15 cellular contexts compared by ENCODE assay signal in genomic region chr17:44247346-44248219, GRCh38. TPM values are rescaled to one million over a fixed set of nuclear protein-coding genes. Genes with fewer than 3 reads are reported as not detected.
DNase-seq lines count a peak whose midpoint lies in the region; ATAC-seq, FAIRE-seq and TF ChIP-seq lines count a peak whose summit lies in the region.
"Had no signal": no experiment of that assay in that cellular context is flagged by ENCODE, and none has a peak within 500 bp of the region (broad histone marks: within the 10 kb centered on the region; RNA-seq: fewer than 3 reads in every experiment).

No MANE protein-coding gene starts in this region.

- no peaks in the 10 kb centered on the region for H3K79me2 ChIP-seq in Loucy (ENCODE audit: insufficient read depth, low read length)

- peak overlapping the region; percentile 83 for H2AFZ ChIP-seq in Loucy (ENCODE audit: low read length)

- POLR2A ChIA-PET in naive thymus-derived CD8-positive, alpha-beta T cell (lab: Charles Lee), result interaction anchor here (0.5 to 6.5 kb wide), 11 partner anchors 12 to 107 kb away, joined by 3 to 82 read pairs (median 3); partner anchors contain the start of gene UBTF

- FAIRE-seq in H54 (lab: Jason Lieb, UNC), result no peak

- no peaks in the 10 kb centered on the region for H3K27me3 ChIP-seq in BLaER1 treated with 17β-estradiol and CSF1 and Interleukin-3, amounts not matched to agents 10 nM and 100 nM
- H3K27me3 ChIP-seq in Loucy (ENCODE audit: insufficient read depth, low read length, poor library complexity, severe bottlenecking) (no peaks in the 10 kb centered on the region), prostate gland (replicated peaks; ENCODE audit: insufficient read depth) (no peaks in the 10 kb centered on the region)
- H3K27me3 ChIP-seq: cardiac muscle cell had no signal

- H3K9ac ChIP-seq in BLaER1 treated with 17β-estradiol and CSF1 and Interleukin-3, amounts not matched to agents 10 nM and 100 nM, result 0 out of 22 replicates have a peak overlapping the region, but pooled peaks of 2 of the 11 experiments have one; percentile 8 to 19
- peak overlapping the region; percentile 50 for H3K9ac ChIP-seq in Loucy (ENCODE audit: low read depth, low read length, poor library complexity, severe bottlenecking)

- DNase-seq in naive thymus-derived CD8-positive, alpha-beta T cell, result no peak
- DNase-seq in stimulated activated CD8-positive, alpha-beta memory T cell treated with anti-CD3 and anti-CD28 coated beads, Interleukin-4, amount 100 ng/mL, for 48 hours, result no peak
- DNase-seq in kidney glomerular epithelial cell (lab: John Stamatoyannopoulos, UW) (no peak), prostate gland (ENCODE audit: low spot score) (no peak), H54 (ENCODE audit: insufficient read length, low spot score) (no peak)
- DNase-seq: activated effector memory CD4-positive, alpha-beta T cell treated with Interleukin-2 at 50 U/mL for 16 hours; glutamatergic neuron; mammary epithelial cell; NCI-H2107; stimulated activated CD4-positive, alpha-beta T cell treated with anti-CD3 and anti-CD28 coated beads, Interleukin-2, amount 100 ng/mL, for 24 hours had no signal

- H3K36me3 ChIP-seq in BLaER1 treated with 17β-estradiol and CSF1 and Interleukin-3, amounts not matched to agents 10 nM and 100 nM, result no peaks in the 10 kb centered on the region
- H3K36me3 ChIP-seq in Loucy (ENCODE audit: insufficient read depth, low read length) (no peaks in the 10 kb centered on the region), prostate gland (no peaks in the 10 kb centered on the region)
- H3K36me3 ChIP-seq: cardiac muscle cell had no signal

- H3K4me3 ChIP-seq in BLaER1 treated with 17β-estradiol and CSF1 and Interleukin-3, amounts not matched to agents 10 nM and 100 nM, result no peak overlapping the region
- H3K4me3 ChIP-seq in Loucy (ENCODE audit: low read length, poor library complexity, severe bottlenecking) (no peak overlapping the region), prostate gland (no peak overlapping the region)
- H3K4me3 ChIP-seq: cardiac muscle cell had no signal

- peaks cover 40 to 54% (median 49%) of the 10 kb centered on the region in 10 experiments for H3K4me1 ChIP-seq in BLaER1 treated with 17β-estradiol and CSF1 and Interleukin-3, amounts not matched to agents 10 nM and 100 nM
- peaks cover 26% of the 10 kb centered on the region for H3K4me1 ChIP-seq in Loucy (ENCODE audit: insufficient read depth, low read length, poor library complexity, severe bottlenecking)
- H3K4me1 ChIP-seq in prostate gland (replicated peaks), result no peaks in the 10 kb centered on the region

- TF ChIP-seq CTCF in Loucy (conservative IDR thresholded peaks at IDR 0.05; ENCODE audit: low read length) (no peak), prostate gland (IDR thresholded peaks at IDR 0.05) (no peak)

- TF ChIP-seq POLR2A in prostate gland (IDR thresholded peaks at IDR 0.05) (no peak), H54 (IDR thresholded peaks at IDR 0.05; ENCODE audit: low read depth, low read length) (no peak)

- H3K27me3 Mint-ChIP-seq in naive thymus-derived CD8-positive, alpha-beta T cell, result no peaks in the 10 kb centered on the region

- H3K27ac Mint-ChIP-seq in naive thymus-derived CD8-positive, alpha-beta T cell, result peak overlapping the region; percentile 71 to 96 (median 86)

- WGBS in prostate gland, result 68% methylated on average over 11 of the region's 11 CpGs

- no peaks in the 10 kb centered on the region for H4K20me1 ChIP-seq in BLaER1 treated with 17β-estradiol and CSF1 and Interleukin-3, amounts not matched to agents 10 nM and 100 nM
- no peaks in the 10 kb centered on the region for H4K20me1 ChIP-seq in Loucy (ENCODE audit: insufficient read depth, low read length, poor library complexity, severe bottlenecking)

- H3K9me3 Mint-ChIP-seq in naive thymus-derived CD8-positive, alpha-beta T cell, result no peaks in the 10 kb centered on the region

- H3K4me2 ChIP-seq in BLaER1 treated with 17β-estradiol and CSF1 and Interleukin-3, amounts not matched to agents 10 nM and 100 nM, result peak overlapping the region; percentile 22 to 75 (median 49); a peak in 19 of 22 replicates
- peak overlapping the region; percentile 77 for H3K4me2 ChIP-seq in Loucy (ENCODE audit: low read depth, low read length, poor library complexity, severe bottlenecking)

- no peaks in the 10 kb centered on the region for H3K9me2 ChIP-seq in Loucy (replicated peaks; ENCODE audit: low read depth, low read length)

- H3K4me1 Mint-ChIP-seq in naive thymus-derived CD8-positive, alpha-beta T cell, result peaks cover 22 to 60% (median 57%) of the 10 kb centered on the region in 4 donors

- H3K9me3 ChIP-seq in BLaER1 treated with 17β-estradiol and CSF1 and Interleukin-3, amounts not matched to agents 10 nM and 100 nM (replicated peaks in 1 of 11), result 0 out of 22 replicates have a peak, but pooled peaks cover 0 to 4% (median 0%) of the 10 kb centered on the region in 11 experiments
- H3K9me3 ChIP-seq in Loucy (ENCODE audit: insufficient read depth, low read depth, low read length) (no peaks in the 10 kb centered on the region), prostate gland (no peaks in the 10 kb centered on the region)

- no peaks in the 10 kb centered on the region for H3F3A ChIP-seq in Loucy (ENCODE audit: low read depth)

- peak overlapping the region in 7 of 10 donors; percentile 1 to 79 (median 58) for H3K4me3 Mint-ChIP-seq in naive thymus-derived CD8-positive, alpha-beta T cell

- intact Hi-C loops in prostate gland (cut with DNase I), result no loop called here

- peak overlapping the region in 6 of 11 experiments; percentile 6 to 54 (median 20); a peak in 8 of 22 replicates for H3K27ac ChIP-seq in BLaER1 treated with 17β-estradiol and CSF1 and Interleukin-3, amounts not matched to agents 10 nM and 100 nM
- no peak overlapping the region for H3K27ac ChIP-seq in prostate gland
- H3K27ac ChIP-seq: cardiac muscle cell had no signal

- no peaks in the 10 kb centered on the region for H3K36me3 Mint-ChIP-seq in naive thymus-derived CD8-positive, alpha-beta T cell

- ATAC-seq in esophagus mucosa, result peak; percentile 35
- ATAC-seq in naive thymus-derived CD8-positive, alpha-beta T cell, result no peak

RNA-seq across cellular contexts. Expression of gene SLC4A1, which starts 20.4 kb away (rescaled TPM):
- not detected for total RNA-seq in esophagus mucosa
- total RNA-seq in naive thymus-derived CD8-positive, alpha-beta T cell, result not detected
- not detected for polyA plus RNA-seq in naive thymus-derived CD8-positive, alpha-beta T cell
- under 1 TPM in 1 of 2 donors, not detected in 1; 0.51 TPM for total RNA-seq in prostate gland
- total RNA-seq: cardiac muscle cell, mammary epithelial cell had no signal
- polyA plus RNA-seq: BJ, cardiac muscle cell, mammary epithelial cell had no signal

RNA-seq across cellular contexts. Expression of gene UBTF, which starts 28.1 kb away (rescaled TPM):
- 60.7 TPM for total RNA-seq in esophagus mucosa
- total RNA-seq in naive thymus-derived CD8-positive, alpha-beta T cell, result 100 to 1,000 TPM; 348 to 362 TPM
- 10 to 100 TPM; 41.5 to 94.2 (median 73.3) TPM for polyA plus RNA-seq in naive thymus-derived CD8-positive, alpha-beta T cell
- 10 to 100 TPM; 73.4 to 77.2 TPM for total RNA-seq in prostate gland

RNA-seq across cellular contexts. Expression of gene ATXN7L3, which starts 47.9 kb away (rescaled TPM):
- total RNA-seq in esophagus mucosa, result 61.6 TPM
- total RNA-seq in naive thymus-derived CD8-positive, alpha-beta T cell, result 100 to 1,000 TPM; 125 TPM
- 10 to 100 TPM in 2 of 3 donors, 1 to 10 TPM in 1; 9.3 to 14.2 (median 10.6) TPM for polyA plus RNA-seq in naive thymus-derived CD8-positive, alpha-beta T cell
- total RNA-seq in prostate gland, result 10 to 100 TPM; 45.8 to 72.0 TPM

Comparison
In these comparisons a context has a peak if more than half of its experiments do, and no peak if none do; other contexts are left out.
1. H3K27ac ChIP-seq: peak in BLaER1 treated with 17β-estradiol and CSF1 and Interleukin-3, amounts not matched to agents 10 nM and 100 nM (6 of 11); none in prostate gland (0 of 2).